Comparison of ENCODE assay signal across 1 cellular context in the genomic region with DNA sequence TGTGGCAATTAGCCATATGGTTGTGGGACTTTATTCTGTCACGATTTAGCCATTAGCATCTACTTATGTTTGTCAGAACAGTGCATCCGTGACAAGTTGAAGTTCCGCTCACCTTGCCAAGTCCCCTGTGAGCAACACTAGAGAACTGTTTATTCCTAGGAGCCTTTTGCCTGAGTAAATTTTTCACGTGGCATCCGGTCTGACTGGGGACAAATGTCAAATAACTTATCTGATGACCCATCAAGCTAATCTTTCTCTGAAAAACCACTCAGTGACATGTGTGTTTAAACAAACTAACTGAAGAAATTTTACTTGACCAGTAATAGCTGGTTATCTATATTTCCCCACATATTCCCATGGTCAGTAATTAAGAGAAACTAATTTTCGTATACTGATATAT.
TF ChIP-seq lines count a peak whose summit lies in the region.

No MANE protein-coding gene starts in this region.

TF ChIP-seq in K562, 482 proteins besides CTCF, POLR2A, EP300 and RAD21 (continued from another document and continues in another):
- TF ChIP-seq ZNF239 (CRISPR knock-in tag; IDR thresholded peaks at IDR 0.05) (peak; percentile 12; the same call in 1 of the 2 replicates), FOXM1 (IDR thresholded peaks at IDR 0.05; ENCODE audit: low read depth) (peak; percentile 44; the same call in 1 of the 2 replicates), FOXM1 (CRISPR knock-in tag; IDR thresholded peaks at IDR 0.05; ENCODE audit: low read depth) (no peak), NCOR1 (IDR thresholded peaks at IDR 0.05) (no peak), MAZ (CRISPR knock-in tag; conservative IDR thresholded peaks at IDR 0.05 in 1 of 2, IDR thresholded peaks at IDR 0.05 in 1 of 2) (0 out of 4 replicates have a peak, but pooled peaks of 1 of the 2 experiments have one; percentile 28), ATF6 (CRISPR knock-in tag; IDR thresholded peaks at IDR 0.05) (no peak), PBX2 (CRISPR knock-in tag; IDR thresholded peaks at IDR 0.05; ENCODE audit: low read depth) (no peak), PBX2 (tag; conservative IDR thresholded peaks at IDR 0.05; ENCODE audit: low read depth) (peak; percentile 51; the same call in 1 of the 2 replicates), ZNF766 (CRISPR knock-in tag; conservative IDR thresholded peaks at IDR 0.05) (0 out of 2 replicates have a peak, but pooled peaks have one; percentile 46), HDAC6 (IDR thresholded peaks at IDR 0.05; ENCODE audit: low read depth, low read length) (no peak), TSC22D4 (tag; IDR thresholded peaks at IDR 0.05) (no peak), SMARCE1 (IDR thresholded peaks at IDR 0.05) (peak; percentile 59; the same call in 1 of the 2 replicates), ARID1B (IDR thresholded peaks at IDR 0.05) (peak; percentile 59), SRSF3 (IDR thresholded peaks at IDR 0.05; ENCODE audit: insufficient read depth, low read length) (no peak), TEAD2 (tag; IDR thresholded peaks at IDR 0.05) (no peak), ESRRA (IDR thresholded peaks at IDR 0.05; ENCODE audit: borderline replicate concordance, low read depth) (peak; percentile 62; the same call in 1 of the 2 replicates), TCF15 (CRISPR knock-in tag; IDR thresholded peaks at IDR 0.05) (no peak), NR2C1 (IDR thresholded peaks at IDR 0.05) (no peak), NR2C1 (tag; IDR thresholded peaks at IDR 0.05) (peak; percentile 68), TAL1 (IDR thresholded peaks at IDR 0.05) (no peak), FOSL1 (tag; conservative IDR thresholded peaks at IDR 0.05) (peak; percentile 61; the same call in 1 of the 2 replicates), MYC (IDR thresholded peaks at IDR 0.05; ENCODE audit: low read depth, low read length) (peak; percentile 47; the same call in 1 of the 2 replicates), MYC (CRISPR knock-in tag; IDR thresholded peaks at IDR 0.05; ENCODE audit: borderline replicate concordance, low read depth) (no peak), FOXA3 (CRISPR knock-in tag; conservative IDR thresholded peaks at IDR 0.05 in 1 of 2, IDR thresholded peaks at IDR 0.05 in 1 of 2) (peak in 1 of 2 experiments; percentile 53; a peak in 1 of 4 replicates), RCOR1 (IDR thresholded peaks at IDR 0.05; ENCODE audit: borderline replicate concordance in 1 of 2, low read depth in 2 of 2, low read length in 2 of 2) (peak in 1 of 2 experiments; percentile 51; a peak in 1 of 4 replicates), ZNF23 (CRISPR knock-in tag; IDR thresholded peaks at IDR 0.05) (no peak), HIVEP1 (CRISPR knock-in tag; IDR thresholded peaks at IDR 0.05) (no peak), JUND (IDR thresholded peaks at IDR 0.05; ENCODE audit: borderline replicate concordance, low read depth, low read length) (no peak; the same call in 1 of the 2 replicates), JUND (tag; IDR thresholded peaks at IDR 0.05; ENCODE audit: borderline replicate concordance, low read depth, low read length) (peak; percentile 28; the same call in 1 of the 3 replicates), MECOM (CRISPR knock-in tag; IDR thresholded peaks at IDR 0.05) (peak; percentile 68), HMBOX1 (IDR thresholded peaks at IDR 0.05) (peak; percentile 93), LEF1 (IDR thresholded peaks at IDR 0.05) (no peak), ETV1 (tag; conservative IDR thresholded peaks at IDR 0.05; ENCODE audit: low read depth) (0 out of 2 replicates have a peak, but pooled peaks have one; percentile 26), SOX6 (IDR thresholded peaks at IDR 0.05) (peak; percentile 56; the same call in 1 of the 2 replicates), NR2C2 (CRISPR knock-in tag; IDR thresholded peaks at IDR 0.05) (no peak), NR2C2 (tag; IDR thresholded peaks at IDR 0.05) (peak; percentile 60; the same call in 1 of the 2 replicates), ZNF316 (IDR thresholded peaks at IDR 0.05) (no peak), HDAC3 (IDR thresholded peaks at IDR 0.05; ENCODE audit: borderline replicate concordance, partially characterized antibody) (no peak), CEBPG (CRISPR knock-in tag; IDR thresholded peaks at IDR 0.05) (no peak), CEBPG (tag; conservative IDR thresholded peaks at IDR 0.05 in 1 of 2, IDR thresholded peaks at IDR 0.05 in 1 of 2) (no peak), CHCHD3 (CRISPR knock-in tag; IDR thresholded peaks at IDR 0.05) (no peak), CTBP1 (IDR thresholded peaks at IDR 0.05; ENCODE audit: borderline replicate concordance) (peak; percentile 27; the same call in 1 of the 2 replicates), L3MBTL2 (IDR thresholded peaks at IDR 0.05) (peak; percentile 36; the same call in 1 of the 2 replicates), HDAC1 (IDR thresholded peaks at IDR 0.05) (no peak), HES1 (IDR thresholded peaks at IDR 0.05; ENCODE audit: low read depth) (peak; percentile 35; the same call in 1 of the 2 replicates)
- TF ChIP-seq, protein P1, sequence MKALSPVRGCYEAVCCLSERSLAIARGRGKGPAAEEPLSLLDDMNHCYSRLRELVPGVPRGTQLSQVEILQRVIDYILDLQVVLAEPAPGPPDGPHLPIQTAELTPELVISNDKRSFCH (CRISPR knock-in tag; IDR thresholded peaks at IDR 0.05): no peak
- TF ChIP-seq, protein P1 (tag; IDR thresholded peaks at IDR 0.05): 0 out of 2 replicates have a peak, but pooled peaks have one; percentile 63
- TF ChIP-seq, protein P2, sequence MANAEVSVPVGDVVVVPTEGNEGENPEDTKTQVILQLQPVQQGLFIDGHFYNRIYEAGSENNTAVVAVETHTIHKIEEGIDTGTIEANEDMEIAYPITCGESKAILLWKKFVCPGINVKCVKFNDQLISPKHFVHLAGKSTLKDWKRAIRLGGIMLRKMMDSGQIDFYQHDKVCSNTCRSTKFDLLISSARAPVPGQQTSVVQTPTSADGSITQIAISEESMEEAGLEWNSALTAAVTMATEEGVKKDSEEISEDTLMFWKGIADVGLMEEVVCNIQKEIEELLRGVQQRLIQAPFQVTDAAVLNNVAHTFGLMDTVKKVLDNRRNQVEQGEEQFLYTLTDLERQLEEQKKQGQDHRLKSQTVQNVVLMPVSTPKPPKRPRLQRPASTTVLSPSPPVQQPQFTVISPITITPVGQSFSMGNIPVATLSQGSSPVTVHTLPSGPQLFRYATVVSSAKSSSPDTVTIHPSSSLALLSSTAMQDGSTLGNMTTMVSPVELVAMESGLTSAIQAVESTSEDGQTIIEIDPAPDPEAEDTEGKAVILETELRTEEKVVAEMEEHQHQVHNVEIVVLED (CRISPR knock-in tag; IDR thresholded peaks at IDR 0.05): 0 out of 2 replicates have a peak, but pooled peaks have one; percentile 28
- TF ChIP-seq, protein P3, sequence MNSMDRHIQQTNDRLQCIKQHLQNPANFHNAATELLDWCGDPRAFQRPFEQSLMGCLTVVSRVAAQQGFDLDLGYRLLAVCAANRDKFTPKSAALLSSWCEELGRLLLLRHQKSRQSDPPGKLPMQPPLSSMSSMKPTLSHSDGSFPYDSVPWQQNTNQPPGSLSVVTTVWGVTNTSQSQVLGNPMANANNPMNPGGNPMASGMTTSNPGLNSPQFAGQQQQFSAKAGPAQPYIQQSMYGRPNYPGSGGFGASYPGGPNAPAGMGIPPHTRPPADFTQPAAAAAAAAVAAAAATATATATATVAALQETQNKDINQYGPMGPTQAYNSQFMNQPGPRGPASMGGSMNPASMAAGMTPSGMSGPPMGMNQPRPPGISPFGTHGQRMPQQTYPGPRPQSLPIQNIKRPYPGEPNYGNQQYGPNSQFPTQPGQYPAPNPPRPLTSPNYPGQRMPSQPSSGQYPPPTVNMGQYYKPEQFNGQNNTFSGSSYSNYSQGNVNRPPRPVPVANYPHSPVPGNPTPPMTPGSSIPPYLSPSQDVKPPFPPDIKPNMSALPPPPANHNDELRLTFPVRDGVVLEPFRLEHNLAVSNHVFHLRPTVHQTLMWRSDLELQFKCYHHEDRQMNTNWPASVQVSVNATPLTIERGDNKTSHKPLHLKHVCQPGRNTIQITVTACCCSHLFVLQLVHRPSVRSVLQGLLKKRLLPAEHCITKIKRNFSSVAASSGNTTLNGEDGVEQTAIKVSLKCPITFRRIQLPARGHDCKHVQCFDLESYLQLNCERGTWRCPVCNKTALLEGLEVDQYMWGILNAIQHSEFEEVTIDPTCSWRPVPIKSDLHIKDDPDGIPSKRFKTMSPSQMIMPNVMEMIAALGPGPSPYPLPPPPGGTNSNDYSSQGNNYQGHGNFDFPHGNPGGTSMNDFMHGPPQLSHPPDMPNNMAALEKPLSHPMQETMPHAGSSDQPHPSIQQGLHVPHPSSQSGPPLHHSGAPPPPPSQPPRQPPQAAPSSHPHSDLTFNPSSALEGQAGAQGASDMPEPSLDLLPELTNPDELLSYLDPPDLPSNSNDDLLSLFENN (IDR thresholded peaks at IDR 0.05; ENCODE audit: low read depth in 2 of 2, low read length in 2 of 2): no peak
- TF ChIP-seq, protein P4, sequence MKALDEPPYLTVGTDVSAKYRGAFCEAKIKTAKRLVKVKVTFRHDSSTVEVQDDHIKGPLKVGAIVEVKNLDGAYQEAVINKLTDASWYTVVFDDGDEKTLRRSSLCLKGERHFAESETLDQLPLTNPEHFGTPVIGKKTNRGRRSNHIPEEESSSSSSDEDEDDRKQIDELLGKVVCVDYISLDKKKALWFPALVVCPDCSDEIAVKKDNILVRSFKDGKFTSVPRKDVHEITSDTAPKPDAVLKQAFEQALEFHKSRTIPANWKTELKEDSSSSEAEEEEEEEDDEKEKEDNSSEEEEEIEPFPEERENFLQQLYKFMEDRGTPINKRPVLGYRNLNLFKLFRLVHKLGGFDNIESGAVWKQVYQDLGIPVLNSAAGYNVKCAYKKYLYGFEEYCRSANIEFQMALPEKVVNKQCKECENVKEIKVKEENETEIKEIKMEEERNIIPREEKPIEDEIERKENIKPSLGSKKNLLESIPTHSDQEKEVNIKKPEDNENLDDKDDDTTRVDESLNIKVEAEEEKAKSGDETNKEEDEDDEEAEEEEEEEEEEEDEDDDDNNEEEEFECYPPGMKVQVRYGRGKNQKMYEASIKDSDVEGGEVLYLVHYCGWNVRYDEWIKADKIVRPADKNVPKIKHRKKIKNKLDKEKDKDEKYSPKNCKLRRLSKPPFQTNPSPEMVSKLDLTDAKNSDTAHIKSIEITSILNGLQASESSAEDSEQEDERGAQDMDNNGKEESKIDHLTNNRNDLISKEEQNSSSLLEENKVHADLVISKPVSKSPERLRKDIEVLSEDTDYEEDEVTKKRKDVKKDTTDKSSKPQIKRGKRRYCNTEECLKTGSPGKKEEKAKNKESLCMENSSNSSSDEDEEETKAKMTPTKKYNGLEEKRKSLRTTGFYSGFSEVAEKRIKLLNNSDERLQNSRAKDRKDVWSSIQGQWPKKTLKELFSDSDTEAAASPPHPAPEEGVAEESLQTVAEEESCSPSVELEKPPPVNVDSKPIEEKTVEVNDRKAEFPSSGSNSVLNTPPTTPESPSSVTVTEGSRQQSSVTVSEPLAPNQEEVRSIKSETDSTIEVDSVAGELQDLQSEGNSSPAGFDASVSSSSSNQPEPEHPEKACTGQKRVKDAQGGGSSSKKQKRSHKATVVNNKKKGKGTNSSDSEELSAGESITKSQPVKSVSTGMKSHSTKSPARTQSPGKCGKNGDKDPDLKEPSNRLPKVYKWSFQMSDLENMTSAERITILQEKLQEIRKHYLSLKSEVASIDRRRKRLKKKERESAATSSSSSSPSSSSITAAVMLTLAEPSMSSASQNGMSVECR (CRISPR knock-in tag; IDR thresholded peaks at IDR 0.05): no peak
